Comparison of ENCODE assay signal across 18 cellular contexts in the genomic region with DNA sequence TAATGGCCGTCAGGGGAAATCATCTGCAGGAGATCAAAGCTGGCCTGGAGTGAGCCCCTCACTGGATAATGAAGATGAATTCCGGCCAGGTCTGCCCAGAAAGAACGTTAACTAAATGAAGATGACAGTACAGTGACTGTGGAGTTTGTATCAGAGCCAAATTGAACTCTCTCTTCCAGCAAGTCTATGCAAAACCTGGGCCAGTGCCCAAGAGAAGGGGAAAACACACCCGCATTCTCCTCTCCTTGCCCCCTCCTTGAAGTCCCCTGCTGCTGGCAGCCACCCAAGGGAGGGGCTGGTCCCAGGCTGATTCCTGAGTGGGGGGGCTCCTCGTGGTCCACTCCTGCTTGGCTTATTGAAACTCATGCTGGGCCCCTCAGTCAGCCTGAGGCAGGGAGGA.
DNase-seq lines count a peak whose midpoint lies in the region; ATAC-seq, FAIRE-seq and TF ChIP-seq lines count a peak whose summit lies in the region.
"Had no signal": no experiment of that assay in that cellular context is flagged by ENCODE, and none has a peak within 500 bp of the region (broad histone marks: within the 10 kb centered on the region; RNA-seq: fewer than 3 reads in every experiment).

No MANE protein-coding gene starts in this region.

- H3K23ac ChIP-seq in neuronal stem cell (ENCODE audit: low read depth, low read length, poor library complexity), result no peak overlapping the region

- H4K20me1 ChIP-seq in OCI-LY3 (ENCODE audit: insufficient read depth, low read length), result no peaks in the 10 kb centered on the region

- TF ChIP-seq POLR2A in uterus (IDR thresholded peaks at IDR 0.05), result no peak

- H3K79me2 ChIP-seq in OCI-LY3 (ENCODE audit: low read length), result no peaks in the 10 kb centered on the region

- peak overlapping the region; percentile 50 for H3K18ac ChIP-seq in neuronal stem cell (ENCODE audit: low read length)

- peaks cover 31% of the 10 kb centered on the region for H3K4me1 ChIP-seq in OCI-LY3 (ENCODE audit: low read length)
- H3K4me1 ChIP-seq in neuronal stem cell (ENCODE audit: control insufficient read depth in 2 of 2, insufficient read depth in 1 of 2, low read depth in 1 of 2, low read length in 2 of 2), result peaks cover 0 to 17% of the 10 kb centered on the region in 2 donors
- H3K4me1 ChIP-seq in small intestine (ENCODE audit: control insufficient read depth in 2 of 2, insufficient read depth in 1 of 2, low read depth in 1 of 2, low read length in 1 of 2), result no peaks in the 10 kb centered on the region
- H3K4me1 ChIP-seq in uterus, result no peaks in the 10 kb centered on the region
- H3K4me1 ChIP-seq: gastrocnemius medialis had no signal

- H2BK120ac ChIP-seq in neuronal stem cell (ENCODE audit: low read depth, low read length), result no peak overlapping the region

- H4K91ac ChIP-seq in neuronal stem cell (ENCODE audit: low read depth, low read length, poor library complexity), result peak overlapping the region; percentile 38

- peak overlapping the region; percentile 60 for H2BK15ac ChIP-seq in neuronal stem cell (ENCODE audit: low read length)

- H3K36me3 ChIP-seq in OCI-LY3 (replicated peaks; ENCODE audit: low read depth, low read length) (no peaks in the 10 kb centered on the region), neuronal stem cell (replicated peaks in 1 of 2; ENCODE audit: control insufficient read depth in 2 of 2, insufficient read depth in 2 of 2, low read length in 2 of 2) (no peaks in the 10 kb centered on the region), small intestine (ENCODE audit: control insufficient read depth in 2 of 2, insufficient read depth in 2 of 2, low read length in 2 of 2) (no peaks in the 10 kb centered on the region), uterus (no peaks in the 10 kb centered on the region)
- H3K36me3 ChIP-seq: gastrocnemius medialis, HAP-1 had no signal

- DNase-seq in HT1080 (ENCODE audit: low read depth) (peak; percentile 21), epithelial cell of esophagus (ENCODE audit: low read depth) (peak; percentile 32), neuronal stem cell (ENCODE audit: low spot score) (no peak), small intestine (no peak), uterus (no peak), COLO829 (ENCODE audit: low spot score) (no peak)
- DNase-seq: activated naive CD8-positive, alpha-beta T cell treated with anti-CD3 and anti-CD28 coated beads, Interleukin-2, amount 10 ng/mL, durations not matched to agents 7 days and 5 days; activated T-cell treated with anti-CD3 and anti-CD28 coated beads, Interleukin-2, amount 50 U/mL, for 24 hours; CD4-positive, alpha-beta memory T cell; gastrocnemius medialis; GF-D8; stimulated activated CD4-positive, alpha-beta T cell treated with anti-CD3 and anti-CD28 coated beads, Interleukin-4, amount 100 ng/mL, for 24 hours had no signal

- no peaks in the 10 kb centered on the region for H3K9me3 ChIP-seq in OCI-LY3 (ENCODE audit: insufficient read depth, low read length)
- H3K9me3 ChIP-seq in neuronal stem cell (replicated peaks in 1 of 2; ENCODE audit: control insufficient read depth in 2 of 2, insufficient read depth in 1 of 2, low read depth in 1 of 2, low read length in 2 of 2), result no peaks in the 10 kb centered on the region
- H3K9me3 ChIP-seq in small intestine (ENCODE audit: control insufficient read depth, low read depth), result no peaks in the 10 kb centered on the region
- H3K9me3 ChIP-seq in uterus, result no peaks in the 10 kb centered on the region
- H3K9me3 ChIP-seq: gastrocnemius medialis, HAP-1 had no signal

- no peak overlapping the region for H2AK5ac ChIP-seq in neuronal stem cell (ENCODE audit: low read depth, low read length)

- H3K14ac ChIP-seq in neuronal stem cell (ENCODE audit: low read length), result no peak overlapping the region

- no peak overlapping the region for H2BK12ac ChIP-seq in neuronal stem cell (ENCODE audit: low read length)

- H3K4me3 ChIP-seq in OCI-LY3 (ENCODE audit: low read length) (no peak overlapping the region), epithelial cell of esophagus (ENCODE audit: low read length) (no peak overlapping the region), neuronal stem cell (ENCODE audit: low read length in 2 of 2) (no peak overlapping the region), small intestine (ENCODE audit: low read depth in 1 of 2, low read length in 2 of 2) (no peak overlapping the region), uterus (no peak overlapping the region)
- H3K4me3 ChIP-seq: gastrocnemius medialis, HAP-1 had no signal

- H4K8ac ChIP-seq in neuronal stem cell (ENCODE audit: low read depth, low read length), result no peak overlapping the region

- H2BK5ac ChIP-seq in neuronal stem cell (ENCODE audit: low read length), result no peak overlapping the region

- ATAC-seq in GM21723 (IDR thresholded peaks at IDR 0.05; ENCODE audit: unreplicated experiment), result no peak
- ATAC-seq: gastrocnemius medialis had no signal

- no CpG with 5 or more reads among the region's 5 CpGs for WGBS in neuronal stem cell (ENCODE audit: extremely low coverage in 2 of 2, insufficient read length in 2 of 2, insufficient replicate concordance in 1 of 2), 2 donors
- WGBS in small intestine, 3 donors, result 13 to 23% (median 23%) methylated on average over 5 of the region's 5 CpGs

- FAIRE-seq in small intestine (lab: Jason Lieb, UNC), result no peak
- FAIRE-seq: endometrium, islet of Langerhans, TTC549 had no signal

- TF ChIP-seq CTCF in OCI-LY3 (IDR thresholded peaks at IDR 0.05; ENCODE audit: low read depth, low read length) (no peak), epithelial cell of esophagus (IDR thresholded peaks at IDR 0.05; ENCODE audit: insufficient read depth, low read depth, low read length, missing control alignments) (no peak), uterus (IDR thresholded peaks at IDR 0.05) (no peak)

- no peak overlapping the region for H3K9ac ChIP-seq in OCI-LY3 (ENCODE audit: low read length)
- H3K9ac ChIP-seq in neuronal stem cell (ENCODE audit: low read depth, low read length, poor library complexity), result no peak overlapping the region

- H3K79me1 ChIP-seq in neuronal stem cell (ENCODE audit: low read depth, low read length), result no peaks in the 10 kb centered on the region

- H3K4ac ChIP-seq in neuronal stem cell (ENCODE audit: low read length), result no peak overlapping the region

- intact Hi-C loops in uterus (cut with DNase I; ENCODE audit: low total_unique reads), result no loop called here

- peak overlapping the region; percentile 35 for H3K4me2 ChIP-seq in OCI-LY3 (ENCODE audit: low read length)
- no peak overlapping the region for H3K4me2 ChIP-seq in neuronal stem cell (ENCODE audit: insufficient read depth, low read length, poor library complexity, severe bottlenecking)

- no peak overlapping the region for H2AFZ ChIP-seq in OCI-LY3 (ENCODE audit: low read depth, low read length)
- H2AFZ ChIP-seq in neuronal stem cell (ENCODE audit: low read length), result no peak overlapping the region

- H3K27me3 ChIP-seq in OCI-LY3 (ENCODE audit: low read depth, low read length) (peaks cover 61% of the 10 kb centered on the region), neuronal stem cell (ENCODE audit: control insufficient read depth in 3 of 3, insufficient read depth in 3 of 3, low read depth in 1 of 3, low read length in 3 of 3) (peaks cover 0 to 22% (median 0%) of the 10 kb centered on the region in 3 experiments), small intestine (ENCODE audit: control insufficient read depth in 2 of 2, insufficient read depth in 2 of 2, low read length in 2 of 2) (peaks cover 0 to 3% of the 10 kb centered on the region in 2 donors), uterus (no peaks in the 10 kb centered on the region)
- H3K27me3 ChIP-seq: gastrocnemius medialis had no signal

- no peak overlapping the region for H3K27ac ChIP-seq in OCI-LY3 (ENCODE audit: low read length)
- H3K27ac ChIP-seq in neuronal stem cell (replicated peaks; ENCODE audit: low read length), result no peak overlapping the region
- no peak overlapping the region for H3K27ac ChIP-seq in small intestine (ENCODE audit: low read depth in 1 of 2, low read length in 1 of 2)
- no peak overlapping the region for H3K27ac ChIP-seq in uterus
- H3K27ac ChIP-seq: gastrocnemius medialis had no signal

Comparison
In these comparisons a context has a peak if more than half of its experiments do, and no peak if none do; other contexts are left out.
1. DNase-seq: peak in HT1080 (single experiment) and epithelial cell of esophagus (single experiment); none in neuronal stem cell (single experiment), small intestine (single experiment), uterus (0 of 2) and COLO829 (single experiment).